28 cellular contexts compared by ENCODE assay signal in the genomic region with DNA sequence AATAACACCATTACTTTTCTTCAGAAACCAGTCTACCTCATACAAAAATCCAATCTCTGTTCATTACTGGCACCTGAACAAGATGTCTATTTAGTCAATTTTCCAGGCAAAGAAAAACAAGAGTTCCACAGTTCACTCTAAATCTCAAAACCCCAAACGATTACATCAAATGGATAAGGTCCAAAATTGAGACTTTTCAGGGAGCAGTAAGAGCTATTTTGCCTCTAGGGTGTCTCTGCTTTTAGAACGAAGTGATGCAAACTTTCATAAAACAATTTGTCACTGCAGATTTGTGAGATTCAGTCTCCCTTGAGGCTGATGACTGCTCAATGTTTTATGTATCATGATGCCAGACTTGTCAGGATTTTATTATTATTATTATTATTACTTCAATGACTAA.
"Had no signal": no experiment of that assay in that cellular context is flagged by ENCODE, and none has a peak within 500 bp of the region (broad histone marks: within the 10 kb centered on the region; RNA-seq: fewer than 3 reads in every experiment).

No MANE protein-coding gene starts in this region.

- H3K9me3 Mint-ChIP-seq: dendritic cell treated with granulocyte-macrophage colony-stimulating factor and Interleukin-4, amounts not matched to agents 40 ng/mL and 50 ng/mL, for 4 days; endodermal cell had no signal

- H3K27ac ChIP-seq: colonic mucosa, coronary artery, dorsolateral prefrontal cortex, epithelial cell of prostate, esophagus muscularis mucosa, esophagus squamous epithelium, foreskin keratinocyte, gastrocnemius medialis, gastroesophageal sphincter, heart left ventricle, heart right ventricle, hepatocyte had no signal

- H3K27me3 ChIP-seq: colonic mucosa, dorsolateral prefrontal cortex, esophagus muscularis mucosa, esophagus squamous epithelium, foreskin keratinocyte, gastrocnemius medialis, gastroesophageal sphincter, heart left ventricle, heart right ventricle, hepatocyte had no signal

- DNase-seq: colonic mucosa; cortex of kidney; dermis blood vessel endothelial cell; dorsolateral prefrontal cortex; effector CD4-positive, alpha-beta T cell; effector CD8-positive, alpha-beta T cell; effector memory CD4-positive, alpha-beta T cell; effector memory CD8-positive, alpha-beta T cell; endodermal cell; erythroblast; esophagus squamous epithelium; foreskin fibroblast; foreskin keratinocyte; foreskin melanocyte; gastrocnemius medialis; glutamatergic neuron; head of caudate nucleus; heart left ventricle; heart right ventricle had no signal

- H3K36me3 ChIP-seq: colonic mucosa, esophagus muscularis mucosa, esophagus squamous epithelium, gastrocnemius medialis, gastroesophageal sphincter, heart left ventricle, heart right ventricle had no signal

- H3K4me1 Mint-ChIP-seq: endodermal cell had no signal

- H3K4me2 ChIP-seq: hepatocyte had no signal

- H3K27ac Mint-ChIP-seq: dendritic cell treated with granulocyte-macrophage colony-stimulating factor and Interleukin-4, amounts not matched to agents 40 ng/mL and 50 ng/mL, for 4 days; effector memory CD8-positive, alpha-beta T cell; endodermal cell had no signal

- H3K79me2 ChIP-seq: hepatocyte had no signal

- FAIRE-seq: endometrium, endothelial cell of umbilical vein had no signal

- H2AFZ ChIP-seq: hepatocyte had no signal

- H3K27me3 Mint-ChIP-seq: dendritic cell treated with granulocyte-macrophage colony-stimulating factor and Interleukin-4, amounts not matched to agents 40 ng/mL and 50 ng/mL, for 4 days; effector memory CD8-positive, alpha-beta T cell had no signal

- H3K4me3 ChIP-seq: colonic mucosa, coronary artery, dorsolateral prefrontal cortex, esophagus muscularis mucosa, esophagus squamous epithelium, gastrocnemius medialis, gastroesophageal sphincter, heart left ventricle, heart right ventricle, hepatocyte had no signal

- H3K9me3 ChIP-seq: colonic mucosa, esophagus muscularis mucosa, esophagus squamous epithelium, gastrocnemius medialis, gastroesophageal sphincter, heart left ventricle, heart right ventricle had no signal

- H3K4me1 ChIP-seq: colonic mucosa, esophagus muscularis mucosa, esophagus squamous epithelium, foreskin keratinocyte, gastrocnemius medialis, gastroesophageal sphincter, heart left ventricle, heart right ventricle had no signal

- ATAC-seq: effector memory CD8-positive, alpha-beta T cell; esophagus mucosa; foreskin keratinocyte; gastrocnemius medialis; gastroesophageal sphincter; heart left ventricle; heart right ventricle had no signal

- H3K4me3 Mint-ChIP-seq: dendritic cell treated with granulocyte-macrophage colony-stimulating factor and Interleukin-4, amounts not matched to agents 40 ng/mL and 50 ng/mL, for 4 days; effector memory CD8-positive, alpha-beta T cell; endodermal cell had no signal
